Comparison of ENCODE assay signal across 8 cellular contexts in genomic region chr4:16224669-16225068, GRCh38. TPM values are rescaled to one million over a fixed set of nuclear protein-coding genes. Genes with fewer than 3 reads are reported as not detected.
DNase-seq lines count a peak whose midpoint lies in the region; ATAC-seq, FAIRE-seq and TF ChIP-seq lines count a peak whose summit lies in the region.

No MANE protein-coding gene starts in this region.

- H3K9me3 ChIP-seq in A549 (no peaks in the 10 kb centered on the region), body of pancreas (no peaks in the 10 kb centered on the region), aorta (ENCODE audit: control insufficient read depth, low read length) (no peaks in the 10 kb centered on the region)

- H3K36me3 ChIP-seq in body of pancreas (replicated peaks in 1 of 2; ENCODE audit: insufficient read depth in 1 of 2, low read depth in 2 of 2): no peaks in the 10 kb centered on the region
- H3K36me3 ChIP-seq in mesendoderm (ENCODE audit: control insufficient read depth, insufficient read depth, low read length): no peaks in the 10 kb centered on the region
- no peaks in the 10 kb centered on the region for H3K36me3 ChIP-seq in aorta (ENCODE audit: control insufficient read depth in 1 of 2, insufficient read depth in 2 of 2, low read length in 1 of 2)

- TF ChIP-seq CTCF in A549 (IDR thresholded peaks at IDR 0.05) (no peak), HL-60 (IDR thresholded peaks at IDR 0.05; ENCODE audit: insufficient read depth, low read length) (no peak), body of pancreas (IDR thresholded peaks at IDR 0.05) (no peak)

- H3K4me2 ChIP-seq in A549 (peak overlapping the region; percentile 74), mesendoderm (ENCODE audit: low read length) (no peak overlapping the region)

- 37% methylated on average over 2 of the region's 2 CpGs for WGBS in A549 (ENCODE audit: missing lambda C conversion rate)
- 26 to 33% methylated on average over 2 of the region's 2 CpGs for whole genome bisulfite sequencing in body of pancreas, 2 donors
- WGBS in mesendoderm (ENCODE audit: extremely low coverage, insufficient coverage, low lambda C conversion rate): no CpG with 5 or more reads among the region's 2 CpGs
- WGBS in aorta, 2 donors: 65 to 66% methylated on average over 2 of the region's 2 CpGs

- no peak overlapping the region for H2BK5ac ChIP-seq in mesendoderm (ENCODE audit: low read length)

- H3K27ac ChIP-seq in A549 (peak overlapping the region; percentile 26 to 58; a peak in 5 of 6 replicates), HL-60 (replicated peaks) (peak overlapping the region; percentile 86), body of pancreas (peak overlapping the region; percentile 18 to 97 (median 94)), mesendoderm (ENCODE audit: low read depth, low read length) (no peak overlapping the region), aorta (ENCODE audit: low read depth in 1 of 2, low read length in 2 of 2) (no peak overlapping the region)

- no peak for FAIRE-seq in A549 (lab: Jason Lieb, UNC)

- no peak for TF ChIP-seq EP300 in A549 (IDR thresholded peaks at IDR 0.05)

- CTCF ChIA-PET in A549 (lab: Yijun Ruan, JAX): interaction anchor here (0.7 to 2.9 kb wide), 4 partner anchors 11 to 198 kb away, joined by 3 to 10 read pairs (median 4); no protein-coding TSS in a partner anchor

- H3K56ac ChIP-seq in mesendoderm (ENCODE audit: low read length): no peak overlapping the region

- peak overlapping the region; percentile 14 for H3K9ac ChIP-seq in mesendoderm (ENCODE audit: low read length)

- H3K79me1 ChIP-seq in mesendoderm (ENCODE audit: low read length): peaks cover 5% of the 10 kb centered on the region

- intact Hi-C loops in body of pancreas (cut with DNase I): no loop called here
- intact Hi-C loops in aorta (cut with DNase I): no loop called here

- DNase-seq in A549 (ENCODE audit: low read depth in 1 of 2, low spot score in 1 of 2) (no peak), HL-60 (ENCODE audit: low read depth in 1 of 2, low spot score in 1 of 2) (no peak), body of pancreas (no peak), mesendoderm (no peak), DMS153 (lab: John Stamatoyannopoulos, UW) (no peak), aorta (no peak), NCI-H82 (lab: John Stamatoyannopoulos, UW) (no peak)

- POLR2A ChIA-PET in A549 (lab: Yijun Ruan, JAX): interaction anchor here (1.0 kb wide), 1 partner anchor 26 kb away, joined by 3 read pairs; no protein-coding TSS in a partner anchor

- peaks cover 24% of the 10 kb centered on the region for H3K4me1 ChIP-seq in A549
- peaks cover 45% of the 10 kb centered on the region for H3K4me1 ChIP-seq in body of pancreas
- peaks cover 4% of the 10 kb centered on the region for H3K4me1 ChIP-seq in mesendoderm (ENCODE audit: control insufficient read depth, low read depth, low read length)
- peaks cover 0 to 11% of the 10 kb centered on the region in 2 donors for H3K4me1 ChIP-seq in aorta (ENCODE audit: control insufficient read depth in 1 of 2, insufficient read depth in 2 of 2, low read length in 2 of 2)

- no peak overlapping the region for H4K5ac ChIP-seq in mesendoderm (ENCODE audit: low read length)

- no peak overlapping the region for H3K4ac ChIP-seq in mesendoderm (ENCODE audit: low read depth, low read length)

- no peak for ATAC-seq in A549
- ATAC-seq in body of pancreas: no peak
- no peak for ATAC-seq in aorta (ENCODE audit: low FRiP score)
- no peak for ATAC-seq in GM19328 (IDR thresholded peaks at IDR 0.05; ENCODE audit: unreplicated experiment)

- H2BK15ac ChIP-seq in mesendoderm (replicated peaks; ENCODE audit: low read depth): no peak overlapping the region

- no peak overlapping the region for H4K8ac ChIP-seq in mesendoderm (ENCODE audit: low read depth, low read length)

- H3K79me2 ChIP-seq in mesendoderm (ENCODE audit: control insufficient read depth, insufficient read depth, low read length): peaks cover 6% of the 10 kb centered on the region

- H2BK120ac ChIP-seq in mesendoderm (ENCODE audit: low read depth, low read length): no peak overlapping the region

- H3K23ac ChIP-seq in mesendoderm (ENCODE audit: low read length): no peak overlapping the region

- H3K18ac ChIP-seq in mesendoderm (ENCODE audit: low read length): no peak overlapping the region

- TF ChIP-seq POLR2A in A549 (IDR thresholded peaks at IDR 0.05; ENCODE audit: low read length) (no peak), body of pancreas (IDR thresholded peaks at IDR 0.05) (no peak)

- TF ChIP-seq RAD21 in A549 (conservative IDR thresholded peaks at IDR 0.05 in 1 of 2, IDR thresholded peaks at IDR 0.05 in 1 of 2): no peak

- no peak overlapping the region for H2AK5ac ChIP-seq in mesendoderm (ENCODE audit: low read length)

- H3K4me3 ChIP-seq in A549 (peak overlapping the region; percentile 95), HL-60 (replicated peaks; ENCODE audit: insufficient read depth, low read length) (peak overlapping the region; percentile 73), body of pancreas (no peak overlapping the region), mesendoderm (ENCODE audit: low read length) (no peak overlapping the region), aorta (ENCODE audit: low read length in 2 of 2) (peak overlapping the region in 1 of 2 donors; percentile 38)

- no peaks in the 10 kb centered on the region for H3K27me3 ChIP-seq in HL-60 (ENCODE audit: insufficient read depth, poor library complexity, severe bottlenecking)
- H3K27me3 ChIP-seq in body of pancreas: no peaks in the 10 kb centered on the region
- no peaks in the 10 kb centered on the region for H3K27me3 ChIP-seq in mesendoderm (ENCODE audit: insufficient read depth, low read length, poor library complexity)
- no peaks in the 10 kb centered on the region for H3K27me3 ChIP-seq in aorta (ENCODE audit: control insufficient read depth in 1 of 2, insufficient read depth in 2 of 2, low read length in 1 of 2)

TF ChIP-seq in A549, 52 proteins besides CTCF, POLR2A, EP300 and RAD21:
- no peak for TF ChIP-seq BHLHE40 (IDR thresholded peaks at IDR 0.05; ENCODE audit: low read depth, low read length)
- no peak for TF ChIP-seq ATOH8 (CRISPR knock-in tag; IDR thresholded peaks at IDR 0.05; ENCODE audit: low read depth)
- no peak for TF ChIP-seq HOXA7 (CRISPR knock-in tag; IDR thresholded peaks at IDR 0.05)
- no peak for TF ChIP-seq POLR2AphosphoS2 (conservative IDR thresholded peaks at IDR 0.05; ENCODE audit: low read length)
- no peak for TF ChIP-seq HES2 (IDR thresholded peaks at IDR 0.05)
- no peak for TF ChIP-seq SMC3 (IDR thresholded peaks at IDR 0.05)
- TF ChIP-seq MAZ (IDR thresholded peaks at IDR 0.05; ENCODE audit: borderline replicate concordance, low read depth, low read length): no peak
- TF ChIP-seq CHD2 (IDR thresholded peaks at IDR 0.05; ENCODE audit: low read length, partially characterized antibody): no peak
- TF ChIP-seq NFE2L2 (conservative IDR thresholded peaks at IDR 0.05; ENCODE audit: low read length): no peak
- TF ChIP-seq EHMT2 (IDR thresholded peaks at IDR 0.05; ENCODE audit: low read depth): no peak
- TF ChIP-seq JUN (IDR thresholded peaks at IDR 0.05): no peak
- no peak for TF ChIP-seq RARB (CRISPR knock-in tag; IDR thresholded peaks at IDR 0.05)
- no peak for TF ChIP-seq ELK1 (IDR thresholded peaks at IDR 0.05; ENCODE audit: low read depth, low read length)

RNA-seq across cellular contexts. Expression of gene TAPT1, which starts 1.6 kb away (rescaled TPM):
- polyA plus RNA-seq in A549 (2011; rRNA removed) (17.1 and 20.2 TPM in 2 replicates), A549 (2017; fragmentation: RNase III; extraction: RNeasy Plus Mini Kit Qiagen cat#74134 plus additional on column Dnase treatment) (11.0 to 13.7 TPM (median 11.5 TPM) in 3 replicates), aorta (10 to 100 TPM in 1 of 2 donors, 1 to 10 TPM in 1; 7.0 to 20.6 TPM)
- polyA plus RNA-seq in A549 (2012; cell fraction: cytosol; rRNA removed): 3.6 and 4.8 TPM in 2 replicates
- 4.5 and 5.9 TPM in 2 replicates for polyA plus RNA-seq in A549 (2012; cell fraction: nucleus; rRNA removed)
- 12.4 and 18.0 TPM in 2 replicates for polyA minus RNA-seq in A549 (2011; rRNA and poly(A)+ RNA removed)
- total RNA-seq in body of pancreas (10 to 100 TPM; 26.4 to 30.9 TPM), aorta (10 to 100 TPM; 50.8 to 56.8 TPM)
- 4.5 TPM for polyA plus RNA-seq in mesendoderm (2013, experiment 1 of 2)
- polyA plus RNA-seq in mesendoderm (2013, experiment 2 of 2): 4.7 TPM

Comparison
In these comparisons a context has a peak if more than half of its experiments do, and no peak if none do; other contexts are left out.
1. H3K27ac ChIP-seq: peak in A549 (2 of 2), HL-60 (single experiment) and body of pancreas (4 of 4); none in mesendoderm (single experiment) and aorta (0 of 2).
2. H3K4me3 ChIP-seq: peak in A549 (single experiment) and HL-60 (single experiment); none in body of pancreas (0 of 2) and mesendoderm (single experiment).